1 cellular context compared by ENCODE assay signal in the genomic region with DNA sequence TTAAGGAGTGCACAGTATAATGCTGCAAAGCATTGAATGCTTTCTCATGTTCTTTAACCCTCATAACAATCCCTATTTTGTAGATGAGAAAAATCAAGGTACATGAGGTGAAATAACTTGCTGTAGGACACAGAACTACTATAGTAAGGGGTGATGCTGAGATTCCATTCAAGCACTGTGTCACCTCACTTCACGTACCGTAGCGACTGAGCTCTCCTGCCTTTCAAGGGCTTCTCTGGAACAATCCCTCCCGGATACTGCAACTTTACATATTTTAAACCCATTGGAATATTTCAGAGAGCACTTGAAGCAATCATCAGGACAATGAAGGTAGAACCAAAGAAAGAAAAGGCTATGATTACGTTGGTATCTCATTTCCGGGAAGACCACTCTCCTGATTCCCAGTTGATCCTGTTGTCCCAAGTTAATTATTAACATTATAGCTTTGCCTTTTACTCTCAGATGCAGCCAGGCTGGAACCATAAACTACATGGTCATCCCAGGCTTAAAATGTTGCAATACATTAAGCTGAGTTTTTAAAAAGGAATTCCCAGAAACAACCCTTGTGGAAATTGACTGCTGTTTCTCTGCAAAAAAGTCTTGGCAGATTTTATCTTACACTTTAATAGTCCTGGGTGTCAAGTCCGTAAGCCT.
TF ChIP-seq lines count a peak whose summit lies in the region.

No MANE protein-coding gene starts in this region.

TF ChIP-seq in A549, 52 proteins besides CTCF, POLR2A, EP300 and RAD21 (continued from another document):
- no peak for TF ChIP-seq FOSL2 (IDR thresholded peaks at IDR 0.05)
- no peak for TF ChIP-seq FOSL2 (CRISPR knock-in tag; IDR thresholded peaks at IDR 0.05)
- no peak for TF ChIP-seq RCOR1 (IDR thresholded peaks at IDR 0.05; ENCODE audit: low read depth, low read length)
- TF ChIP-seq KDM5A (IDR thresholded peaks at IDR 0.05) = no peak
- TF ChIP-seq E2F6 (IDR thresholded peaks at IDR 0.05; ENCODE audit: borderline replicate concordance, low read depth) = no peak
- no peak for TF ChIP-seq HOXA7 (CRISPR knock-in tag; IDR thresholded peaks at IDR 0.05)
- TF ChIP-seq KDM1A (IDR thresholded peaks at IDR 0.05; ENCODE audit: low read depth) = no peak
- TF ChIP-seq HOXB13 (CRISPR knock-in tag; IDR thresholded peaks at IDR 0.05; ENCODE audit: low read depth) = no peak
